In genomic region chr5:143031781-143032724, GRCh38 we compare ENCODE assay signal across 15 cellular contexts.
DNase-seq lines count a peak whose midpoint lies in the region; ATAC-seq, FAIRE-seq and TF ChIP-seq lines count a peak whose summit lies in the region.
"Had no signal": no experiment of that assay in that cellular context is flagged by ENCODE, and none has a peak within 500 bp of the region (broad histone marks: within the 10 kb centered on the region; RNA-seq: fewer than 3 reads in every experiment).

No MANE protein-coding gene starts in this region.

- no peak overlapping the region for H3K4me3 ChIP-seq in mesendoderm (ENCODE audit: low read length)
- H3K4me3 ChIP-seq: lower lobe of right lung had no signal

- H4K91ac ChIP-seq in H9 (ENCODE audit: insufficient read length, low read depth, low read length) = no peak overlapping the region

- no peak overlapping the region for H4K5ac ChIP-seq in H9 (ENCODE audit: insufficient read length, low read depth, low read length)
- no peak overlapping the region for H4K5ac ChIP-seq in mesendoderm (ENCODE audit: low read length)

- H3K36me3 Mint-ChIP-seq in H9 (ENCODE audit: insufficient read depth in 1 of 3, low read depth in 3 of 3) = peaks cover 0 to 3% (median 0%) of the 10 kb centered on the region in 3 experiments; a peak in 1 of 7 replicates

- H2BK15ac ChIP-seq in H9 (ENCODE audit: low read depth, low read length) (no peak overlapping the region), mesendoderm (replicated peaks; ENCODE audit: low read depth) (no peak overlapping the region)

- H3K9me3 Mint-ChIP-seq in H9 = no peaks in the 10 kb centered on the region

- no peak overlapping the region for H2AFZ ChIP-seq in H9 (ENCODE audit: low read length)

- H3K23ac ChIP-seq in H9 (ENCODE audit: insufficient read length, low read depth, low read length) (no peak overlapping the region), mesendoderm (ENCODE audit: low read length) (no peak overlapping the region)

- H3K4me2 ChIP-seq in H9 (ENCODE audit: insufficient read depth, insufficient read length, low read length) (no peak overlapping the region), mesendoderm (ENCODE audit: low read length) (no peak overlapping the region)

- H3K14ac ChIP-seq in H9 (ENCODE audit: insufficient read depth, low read length) = no peak overlapping the region

- H3K9me3 ChIP-seq in H9 (ENCODE audit: control insufficient read depth, low read depth, low read length) = no peaks in the 10 kb centered on the region
- H3K9me3 ChIP-seq: lower lobe of right lung had no signal

- peak; percentile 37 for DNase-seq in D721Med (ENCODE audit: insufficient read length, low spot score)
- no peak for DNase-seq in H9
- peak; percentile 41 for DNase-seq in SK-N-DZ (ENCODE audit: low spot score)
- DNase-seq in mesendoderm = no peak
- no peak for DNase-seq in A172 (ENCODE audit: low spot score)
- no peak for DNase-seq in nucleus accumbens (lab: John Stamatoyannopoulos, UW)
- DNase-seq: activated CD8-positive, alpha-beta memory T cell treated with anti-CD3 and anti-CD28 coated beads, Interleukin-2, amount 10 ng/mL, durations not matched to agents 7 days and 5 days; activated effector memory CD4-positive, alpha-beta T cell treated with Interleukin-2 at 50 U/mL for 16 hours; Calu3; effector CD4-positive, alpha-beta T cell; lower lobe of right lung; NCI-H1436; NCI-H446; stimulated activated CD4-positive, alpha-beta T cell treated with anti-CD3 and anti-CD28 coated beads, Interleukin-4, amount 100 ng/mL, for 1 hour had no signal

- H2BK12ac ChIP-seq in H9 (ENCODE audit: insufficient read length, low read depth, low read length) = no peak overlapping the region

- no peak overlapping the region for H3T11ph ChIP-seq in H9 (ENCODE audit: low read length)

- H4K8ac ChIP-seq in H9 (replicated peaks; ENCODE audit: insufficient read length, low read depth, low read length) = no peak overlapping the region
- H4K8ac ChIP-seq in mesendoderm (ENCODE audit: low read depth, low read length) = no peak overlapping the region

- H3K27me3 ChIP-seq in H9 (ENCODE audit: insufficient read depth, low read length) (no peaks in the 10 kb centered on the region), mesendoderm (ENCODE audit: insufficient read depth, low read length, poor library complexity) (no peaks in the 10 kb centered on the region)

- H2BK20ac ChIP-seq in H9 (ENCODE audit: low read depth, low read length, poor library complexity, severe bottlenecking) = no peak overlapping the region

- no CpG with 5 or more reads among the region's 13 CpGs for WGBS in H9 (ENCODE audit: extremely low coverage, insufficient read length, low lambda C conversion rate)
- whole genome bisulfite sequencing in mesendoderm (ENCODE audit: extremely low coverage, insufficient coverage, low lambda C conversion rate) = no CpG with 5 or more reads among the region's 13 CpGs

- no peak overlapping the region for H3K18ac ChIP-seq in H9 (ENCODE audit: insufficient read length, low read depth, low read length)
- no peak overlapping the region for H3K18ac ChIP-seq in mesendoderm (ENCODE audit: low read length)

- peaks cover 42 to 50% of the 10 kb centered on the region in 2 experiments for H3K4me1 Mint-ChIP-seq in H9

- no peaks in the 10 kb centered on the region; the same call in 1 of the 2 replicates for H3K27me3 Mint-ChIP-seq in H9 (ENCODE audit: low read depth)

- no peak for TF ChIP-seq CTCF in D721Med (IDR thresholded peaks at IDR 0.05; ENCODE audit: insufficient read depth, missing control alignments)
- no peak for TF ChIP-seq CTCF in H9 (conservative IDR thresholded peaks at IDR 0.05)

- H3K79me1 ChIP-seq in H9 (ENCODE audit: insufficient read depth, low read depth, low read length, poor library complexity, severe bottlenecking) (no peaks in the 10 kb centered on the region), mesendoderm (ENCODE audit: low read length) (no peaks in the 10 kb centered on the region)

- H3K4ac ChIP-seq in H9 (ENCODE audit: low read depth, low read length) = no peak overlapping the region
- no peak overlapping the region for H3K4ac ChIP-seq in mesendoderm (ENCODE audit: low read depth, low read length)

- FAIRE-seq in D721Med (lab: Jason Lieb, UNC) = peak; percentile 72

- no peaks in the 10 kb centered on the region for H3K23me2 ChIP-seq in H9 (ENCODE audit: insufficient read length, low read depth, low read length, poor library complexity, severe bottlenecking)

- peak overlapping the region; percentile 16 to 60 (median 40); a peak in 5 of 7 replicates for H3K27ac Mint-ChIP-seq in H9
- H3K27ac Mint-ChIP-seq: activated CD8-positive, alpha-beta memory T cell treated with anti-CD3 and anti-CD28 coated beads, Interleukin-2, amount 10 ng/mL, durations not matched to agents 7 days and 5 days had no signal

- H3K4me1 ChIP-seq in H9 (ENCODE audit: insufficient read depth, low read length) (no peaks in the 10 kb centered on the region; the same call in 1 of the 2 replicates), mesendoderm (ENCODE audit: control insufficient read depth, low read depth, low read length) (no peaks in the 10 kb centered on the region)

- H2BK120ac ChIP-seq in H9 (ENCODE audit: low read depth, low read length, poor library complexity, severe bottlenecking) (no peak overlapping the region), mesendoderm (ENCODE audit: low read depth, low read length) (no peak overlapping the region)

- no peak overlapping the region for H3K27ac ChIP-seq in H9 (ENCODE audit: insufficient read length, low read depth, low read length)
- H3K27ac ChIP-seq in mesendoderm (ENCODE audit: low read depth, low read length) = no peak overlapping the region
- H3K27ac ChIP-seq: lower lobe of right lung had no signal

- H4K20me1 ChIP-seq in H9 (ENCODE audit: control insufficient read depth, insufficient read depth, insufficient read length) = no peaks in the 10 kb centered on the region

- H2AK5ac ChIP-seq in H9 (ENCODE audit: insufficient read length, low read length) = no peak overlapping the region
- H2AK5ac ChIP-seq in mesendoderm (ENCODE audit: low read length) = peak overlapping the region; percentile 1

- H3K4me3 Mint-ChIP-seq in H9 = no peak overlapping the region
- H3K4me3 Mint-ChIP-seq: activated CD8-positive, alpha-beta memory T cell treated with anti-CD3 and anti-CD28 coated beads, Interleukin-2, amount 10 ng/mL, durations not matched to agents 7 days and 5 days had no signal

- no peaks in the 10 kb centered on the region for H3K36me3 ChIP-seq in mesendoderm (ENCODE audit: control insufficient read depth, insufficient read depth, low read length)
- H3K36me3 ChIP-seq: lower lobe of right lung had no signal

- H2BK5ac ChIP-seq in H9 (ENCODE audit: insufficient read length, low read length) (no peak overlapping the region), mesendoderm (ENCODE audit: low read length) (peak overlapping the region; percentile 8)

- H3K79me2 ChIP-seq in H9 (ENCODE audit: insufficient read depth, low read length) (no peaks in the 10 kb centered on the region), mesendoderm (ENCODE audit: control insufficient read depth, insufficient read depth, low read length) (no peaks in the 10 kb centered on the region)

- no peak for ATAC-seq in GM21367 (IDR thresholded peaks at IDR 0.05; ENCODE audit: unreplicated experiment)
- ATAC-seq: activated CD8-positive, alpha-beta memory T cell treated with anti-CD3 and anti-CD28 coated beads, Interleukin-2, amount 10 ng/mL, durations not matched to agents 7 days and 5 days; lower lobe of right lung had no signal

- H3K56ac ChIP-seq in H9 (ENCODE audit: insufficient read length, low read depth, low read length) (no peak overlapping the region), mesendoderm (ENCODE audit: low read length) (peak overlapping the region; percentile 43)

- H3K9ac ChIP-seq in H9 (ENCODE audit: extremely low read depth, insufficient read length, low read length) = no peak overlapping the region
- no peak overlapping the region for H3K9ac ChIP-seq in mesendoderm (ENCODE audit: low read length)

Comparison
In these comparisons a context has a peak if more than half of its experiments do, and no peak if none do; other contexts are left out.
1. DNase-seq: peak in D721Med (single experiment) and SK-N-DZ (single experiment); none in H9 (single experiment), mesendoderm (single experiment), A172 (single experiment) and nucleus accumbens (0 of 56).